In genomic region chr11:47857485-47858168, GRCh38 we compare ENCODE assay signal across 18 cellular contexts. TPM values are rescaled to one million over a fixed set of nuclear protein-coding genes. Genes with fewer than 3 reads are reported as not detected.
DNase-seq lines count a peak whose midpoint lies in the region; ATAC-seq and TF ChIP-seq lines count a peak whose summit lies in the region.
"Had no signal": no experiment of that assay in that cellular context is flagged by ENCODE, and none has a peak within 500 bp of the region (broad histone marks: within the 10 kb centered on the region; RNA-seq: fewer than 3 reads in every experiment).

No MANE protein-coding gene starts in this region.

- no peak overlapping the region for H2AK5ac ChIP-seq in IMR-90 (ENCODE audit: low read depth, low read length)

- H3K4me3 ChIP-seq in BLaER1 (no peak overlapping the region), IMR-90 (ENCODE audit: insufficient read depth, low read depth, low read length) (no peak overlapping the region)
- H3K4me3 ChIP-seq in naive thymus-derived CD4-positive, alpha-beta T cell (ENCODE audit: low read length): no peak overlapping the region
- H3K4me3 ChIP-seq: SJCRH30 had no signal

- peaks cover 0 to 37% (median 32%) of the 10 kb centered on the region in 7 donors for H3K4me1 Mint-ChIP-seq in naive thymus-derived CD4-positive, alpha-beta T cell
- H3K4me1 Mint-ChIP-seq: brain, endodermal cell had no signal

- H3K36me3 ChIP-seq in BLaER1: no peaks in the 10 kb centered on the region
- H3K36me3 ChIP-seq in IMR-90 (ENCODE audit: control insufficient read depth, insufficient read depth, low read length): no peaks in the 10 kb centered on the region
- H3K36me3 ChIP-seq in naive thymus-derived CD4-positive, alpha-beta T cell (ENCODE audit: control insufficient read depth in 2 of 3, insufficient read depth in 3 of 3, low read length in 3 of 3): no peaks in the 10 kb centered on the region
- H3K36me3 ChIP-seq: SJCRH30 had no signal

- no peaks in the 10 kb centered on the region for H3K27me3 ChIP-seq in BLaER1
- H3K27me3 ChIP-seq in IMR-90 (ENCODE audit: control insufficient read depth, insufficient read depth, low read length): no peaks in the 10 kb centered on the region
- H3K27me3 ChIP-seq in naive thymus-derived CD4-positive, alpha-beta T cell (ENCODE audit: control insufficient read depth in 2 of 2, insufficient read depth in 2 of 2, low read length in 2 of 2): no peaks in the 10 kb centered on the region
- H3K27me3 ChIP-seq: SJCRH30 had no signal

- no peaks in the 10 kb centered on the region for H3K79me1 ChIP-seq in IMR-90 (ENCODE audit: low read depth in 1 of 2, low read length in 2 of 2)

- no peak overlapping the region for H3K18ac ChIP-seq in IMR-90 (ENCODE audit: low read depth, low read length)

- H3K4me3 Mint-ChIP-seq in naive thymus-derived CD4-positive, alpha-beta T cell: peak overlapping the region in 1 of 10 donors; percentile 29
- H3K4me3 Mint-ChIP-seq: activated CD4-positive, alpha-beta T cell treated with anti-CD3 and anti-CD28 coated beads for 36 hours; activated T-helper 1 cell treated with anti-CD3 and anti-CD28 coated beads, Interleukin-12 subunit alpha, Interleukin-12 subunit beta, Interleukin-2, Interleukin-4 antibody, amounts not matched to agents 30 ng/mL and 10 ng/mL and 1 ng/mL, durations not matched to agents 14 hours and 24 hours and 36 hours; brain; endodermal cell had no signal

- H3K23ac ChIP-seq in IMR-90 (ENCODE audit: low read depth, low read length): no peak overlapping the region

- H3K27ac Mint-ChIP-seq in naive thymus-derived CD4-positive, alpha-beta T cell: peak overlapping the region in 3 of 9 donors; percentile 2 to 46 (median 21)
- H3K27ac Mint-ChIP-seq: activated CD4-positive, alpha-beta T cell treated with anti-CD3 and anti-CD28 coated beads for 36 hours; activated T-helper 1 cell treated with anti-CD3 and anti-CD28 coated beads, Interleukin-12 subunit alpha, Interleukin-12 subunit beta, Interleukin-2, Interleukin-4 antibody, amounts not matched to agents 30 ng/mL and 10 ng/mL and 1 ng/mL, durations not matched to agents 14 hours and 24 hours and 36 hours; endodermal cell had no signal

- H2BK120ac ChIP-seq in IMR-90 (ENCODE audit: low read depth, low read length): peak overlapping the region; percentile 43

- CTCF ChIA-PET in IMR-90 (lab: Yijun Ruan, JAX): no interaction called here
- CTCF ChIA-PET in naive thymus-derived CD4-positive, alpha-beta T cell (lab: Charles Lee): interaction anchor here (0.7 to 0.9 kb wide), 3 partner anchors 14 to 251 kb away, joined by 3 read pairs; no protein-coding TSS in a partner anchor

- H2BK5ac ChIP-seq in IMR-90 (ENCODE audit: low read depth, low read length, poor library complexity, severe bottlenecking): no peak overlapping the region

- H4K20me1 ChIP-seq in BLaER1: no peaks in the 10 kb centered on the region
- no peaks in the 10 kb centered on the region for H4K20me1 ChIP-seq in IMR-90 (ENCODE audit: insufficient read depth, low read length)

- BruUV-seq in IMR-90 (replicated peaks; lab: Mats Ljungman, UMichigan): no TSS peak

- DNase-seq in IMR-90: no peak
- DNase-seq in naive thymus-derived CD4-positive, alpha-beta T cell: no peak
- DNase-seq in T1000 (lab: John Stamatoyannopoulos, UW): no peak
- DNase-seq: activated CD4-positive, alpha-beta T cell treated with anti-CD3 and anti-CD28 coated beads for 36 hours; endodermal cell; GDM1; NCI-H1092; NCI-H510A; SJCRH30; stimulated activated CD4-positive, alpha-beta T cell treated with anti-CD3 and anti-CD28 coated beads, Interleukin-2, amount 100 ng/mL, for 48 hours; stimulated activated naive CD8-positive, alpha-beta T cell treated with anti-CD3 and anti-CD28 coated beads, Interleukin-15, Interleukin-2, amounts not matched to agents 100 U/mL and 50 U/mL, for 24 hours had no signal

- H3K36me3 Mint-ChIP-seq in naive thymus-derived CD4-positive, alpha-beta T cell: no peaks in the 10 kb centered on the region
- H3K36me3 Mint-ChIP-seq: brain had no signal

- POLR2A ChIA-PET in IMR-90 (lab: Charles Lee; ENCODE audit: unreplicated experiment): no interaction called here
- POLR2A ChIA-PET in naive thymus-derived CD4-positive, alpha-beta T cell (lab: Charles Lee): interaction anchor here (0.6 kb wide), 1 partner anchor 8 kb away, joined by 4 read pairs; no protein-coding TSS in a partner anchor

- H3K14ac ChIP-seq in IMR-90 (replicated peaks; ENCODE audit: low read depth, low read length): no peak overlapping the region

- peaks cover 3% of the 10 kb centered on the region; the same call in 1 of the 2 replicates for H3K9me1 ChIP-seq in IMR-90 (ENCODE audit: insufficient read depth, low read length)

- TF ChIP-seq RAD21 in IMR-90 (IDR thresholded peaks at IDR 0.05; ENCODE audit: low read length): no peak

- in situ Hi-C loops in IMR-90 (cut with MboI; ENCODE audit: low sequenced_read_pairs): loop anchor here (10.0 kb wide), 1 partner anchor 247 kb away; no protein-coding TSS in a partner anchor

- no peak overlapping the region for H3K9ac ChIP-seq in BLaER1
- no peak overlapping the region for H3K9ac ChIP-seq in IMR-90 (ENCODE audit: low read depth, low read length)

- H4K91ac ChIP-seq in IMR-90 (ENCODE audit: insufficient read depth, low read depth, low read length): no peak overlapping the region

- H3K27ac ChIP-seq in BLaER1 (peak overlapping the region; percentile 43), IMR-90 (ENCODE audit: insufficient read depth, low read length) (no peak overlapping the region)
- no peak overlapping the region for H3K27ac ChIP-seq in naive thymus-derived CD4-positive, alpha-beta T cell (ENCODE audit: low read depth, low read length)
- H3K27ac ChIP-seq: SJCRH30 had no signal

- no peak overlapping the region for H2BK15ac ChIP-seq in IMR-90 (ENCODE audit: low read depth, low read length)

- 80% methylated on average over 1 of the region's 5 CpGs; no CpG with 5 or more reads in 1 of the 2 experiments for WGBS in IMR-90 (ENCODE audit: extremely low coverage in 2 of 2, insufficient read length in 1 of 2), 2 experiments

- H3K4me2 ChIP-seq in BLaER1 (peak overlapping the region; percentile 50), IMR-90 (ENCODE audit: low read depth, low read length) (no peak overlapping the region)

- no peak overlapping the region for H2BK20ac ChIP-seq in IMR-90 (ENCODE audit: low read depth, low read length)

- dilution Hi-C loops in IMR-90 (cut with HindIII; ENCODE audit: low sequenced_read_pairs, unreplicated experiment): no loop called here

- H3K4me1 ChIP-seq in BLaER1 (peaks cover 90% of the 10 kb centered on the region), IMR-90 (ENCODE audit: control insufficient read depth, insufficient read depth, low read length) (peaks cover 1% of the 10 kb centered on the region; the same call in 1 of the 2 replicates)
- peaks cover 4 to 19% of the 10 kb centered on the region in 2 donors for H3K4me1 ChIP-seq in naive thymus-derived CD4-positive, alpha-beta T cell (ENCODE audit: control insufficient read depth in 2 of 2, insufficient read depth in 2 of 2, low read length in 2 of 2)

- no peak overlapping the region for H3K4ac ChIP-seq in IMR-90 (ENCODE audit: low read depth, low read length)

- peak overlapping the region; percentile 76 for H2AFZ ChIP-seq in IMR-90 (replicated peaks; ENCODE audit: low read length, poor library complexity)

- H3K9me3 ChIP-seq in BLaER1 (no peaks in the 10 kb centered on the region), IMR-90 (ENCODE audit: control insufficient read depth, insufficient read depth, low read length) (no peaks in the 10 kb centered on the region)
- no peaks in the 10 kb centered on the region for H3K9me3 ChIP-seq in naive thymus-derived CD4-positive, alpha-beta T cell (ENCODE audit: control insufficient read depth in 2 of 3, low read length in 3 of 3)
- H3K9me3 ChIP-seq: SJCRH30 had no signal

- no peak for TF ChIP-seq CTCF in IMR-90 (conservative IDR thresholded peaks at IDR 0.05; ENCODE audit: low read depth, low read length)

- no peak for TF ChIP-seq POLR2A in IMR-90 (IDR thresholded peaks at IDR 0.05; ENCODE audit: low read depth, low read length)

- H3K56ac ChIP-seq in IMR-90 (ENCODE audit: extremely low read depth, insufficient read depth, low read length): no peak overlapping the region

- H3K9me3 Mint-ChIP-seq in naive thymus-derived CD4-positive, alpha-beta T cell: no peaks in the 10 kb centered on the region
- H3K9me3 Mint-ChIP-seq: activated T-helper 1 cell treated with anti-CD3 and anti-CD28 coated beads, Interleukin-12 subunit alpha, Interleukin-12 subunit beta, Interleukin-2, Interleukin-4 antibody, amounts not matched to agents 30 ng/mL and 10 ng/mL and 1 ng/mL, durations not matched to agents 14 hours and 24 hours and 36 hours; brain; endodermal cell had no signal

- H4K8ac ChIP-seq in IMR-90 (ENCODE audit: low read depth in 2 of 2, low read length in 2 of 2): 0 out of 4 replicates have a peak overlapping the region, but pooled peaks of 1 of the 2 experiments have one; percentile 15

- H2AK9ac ChIP-seq in IMR-90 (replicated peaks; ENCODE audit: low read depth, low read length, poor library complexity): no peak overlapping the region

- ATAC-seq in GM18868 (IDR thresholded peaks at IDR 0.05; ENCODE audit: unreplicated experiment) (peak; percentile 26), IMR-90 (ENCODE audit: low read depth) (no peak), esophagus mucosa (peak; percentile 24), HG03139 (IDR thresholded peaks at IDR 0.05; ENCODE audit: unreplicated experiment) (no peak), HG02840 (IDR thresholded peaks at IDR 0.05; ENCODE audit: low FRiP score, unreplicated experiment) (no peak)
- ATAC-seq in naive thymus-derived CD4-positive, alpha-beta T cell: no peak
- ATAC-seq: activated CD4-positive, alpha-beta T cell treated with anti-CD3 and anti-CD28 coated beads for 36 hours; stimulated activated naive CD8-positive, alpha-beta T cell treated with anti-CD3 and anti-CD28 coated beads, Interleukin-15, Interleukin-2, amounts not matched to agents 100 U/mL and 50 U/mL, for 24 hours had no signal

- intact Hi-C loops in IMR-90 (cut with micrococcal nuclease): loop anchor here (1.0 kb wide), 1 partner anchor 253 kb away; no protein-coding TSS in a partner anchor
- intact Hi-C loops in naive thymus-derived CD4-positive, alpha-beta T cell (cut with micrococcal nuclease): no loop called here

- H3K27me3 Mint-ChIP-seq in naive thymus-derived CD4-positive, alpha-beta T cell: no peaks in the 10 kb centered on the region
- H3K27me3 Mint-ChIP-seq: activated CD4-positive, alpha-beta T cell treated with anti-CD3 and anti-CD28 coated beads for 36 hours; brain had no signal

- no peak overlapping the region for H4K5ac ChIP-seq in IMR-90 (ENCODE audit: low read depth, low read length)

TF ChIP-seq in IMR-90, 13 proteins besides CTCF, POLR2A, EP300 and RAD21 (continues in another document):
- TF ChIP-seq CHD1 (IDR thresholded peaks at IDR 0.05; ENCODE audit: low read depth, low read length) (no peak), MAZ (IDR thresholded peaks at IDR 0.05; ENCODE audit: borderline replicate concordance, low read depth, low read length) (no peak)

RNA-seq across cellular contexts. Expression of gene NUP160, which starts 9.5 kb away (rescaled TPM):
- total RNA-seq in IMR-90 (2012; rRNA removed): 33.9 and 35.0 TPM in 2 replicates
- 11.2 and 12.5 TPM in 2 replicates for polyA plus RNA-seq in IMR-90 (2012; rRNA removed)
- 2.8 and 4.3 TPM in 2 replicates for polyA plus RNA-seq in IMR-90 (2012; cell fraction: cytosol; rRNA removed)
- polyA plus RNA-seq in IMR-90 (2012; cell fraction: nucleus; rRNA removed; ENCODE audit: low replicate concordance): 3.5 and 23.2 TPM in 2 replicates
- total RNA-seq in esophagus mucosa: 21.4 TPM
- 10 to 100 TPM; 53.9 to 68.0 (median 65.5) TPM for total RNA-seq in naive thymus-derived CD4-positive, alpha-beta T cell
- polyA plus RNA-seq in naive thymus-derived CD4-positive, alpha-beta T cell: 10 to 100 TPM; 35.1 to 53.9 TPM

Comparison
In these comparisons a context has a peak if more than half of its experiments do, and no peak if none do; other contexts are left out.
1. ATAC-seq: peak in GM18868 (single experiment) and esophagus mucosa (single experiment); none in IMR-90 (single experiment), naive thymus-derived CD4-positive, alpha-beta T cell (single experiment), HG03139 (single experiment) and HG02840 (single experiment).